Comparison of ENCODE assay signal across 23 cellular contexts in genomic region chr5:87877495-87877894, GRCh38.
"Had no signal": no experiment of that assay in that cellular context is flagged by ENCODE, and none has a peak within 500 bp of the region (broad histone marks: within the 10 kb centered on the region; RNA-seq: fewer than 3 reads in every experiment).

No MANE protein-coding gene starts in this region.

- H3K27me3 ChIP-seq: adrenal gland, breast epithelium had no signal

- ATAC-seq: activated CD4-positive, alpha-beta T cell treated with anti-CD3 and anti-CD28 coated beads for 36 hours; activated T-cell treated with anti-CD3 and anti-CD28 coated beads, Interleukin-2, amount 50 U/mL, for 72 hours; T-cell had no signal

- H3K4me3 ChIP-seq: adrenal gland, breast epithelium, coronary artery, SK-N-MC had no signal

- FAIRE-seq: TTC549 had no signal

- H3K36me3 ChIP-seq: adrenal gland, breast epithelium had no signal

- H3K27ac ChIP-seq: adrenal gland, breast epithelium, coronary artery, SK-N-MC had no signal

- H3K9me3 ChIP-seq: adrenal gland had no signal

- H3K4me1 ChIP-seq: adrenal gland, breast epithelium had no signal

- DNase-seq: activated CD4-positive, alpha-beta memory T cell treated with anti-CD3 and anti-CD28 coated beads, Interleukin-2, amount 10 ng/mL, durations not matched to agents 7 days and 5 days; activated CD4-positive, alpha-beta T cell treated with anti-CD3 and anti-CD28 coated beads for 36 hours; activated CD4-positive, alpha-beta T cell treated with anti-CD3 and anti-CD28 coated beads, Interleukin-2, amount 50 U/mL, for 1 hour; activated CD4-positive, CD25-positive, alpha-beta regulatory T cell; activated naive CD4-positive, alpha-beta T cell treated with anti-CD3 and anti-CD28 coated beads, Interleukin-2, amount 50 U/mL, for 16 hours; activated naive CD8-positive, alpha-beta T cell treated with anti-CD3 and anti-CD28 coated beads, Interleukin-2, amount 10 ng/mL, durations not matched to agents 7 days and 5 days; activated T-cell treated with anti-CD3 and anti-CD28 coated beads for 4 hours; activated T-cell treated with anti-CD3 and anti-CD28 coated beads, Interleukin-2, amount 50 U/mL, for 72 hours; adrenal gland; anterior cingulate cortex; central memory CD4-positive, alpha-beta T cell; Kasumi-1; NCI-H1092; NCI-H1930; NCI-H2171; NCI-H2227 treated with DMSO at 0.1 percent for 48 hours; NCI-H526; T-cell; T1000 had no signal
